Comparison of ENCODE assay signal across 8 cellular contexts in genomic region chr10:86521620-86522384, GRCh38. TPM values are rescaled to one million over a fixed set of nuclear protein-coding genes. Genes with fewer than 3 reads are reported as not detected.
A peak's percentile ranks its signal among the peaks of the same experiment; 100 is the strongest.
DNase-seq lines count a peak whose midpoint lies in the region; ATAC-seq and TF ChIP-seq lines count a peak whose summit lies in the region.

WAPL (minus strand) TSS chr10:86521792; CDS start chr10:86518069, 3,723 bp downstream.

- no peak within 1 kb of the TSS for H2BK20ac ChIP-seq in H9 (ENCODE audit: low read depth, low read length, poor library complexity, severe bottlenecking)

- H2AK5ac ChIP-seq in H9 (ENCODE audit: insufficient read length, low read length), result no peak within 1 kb of the TSS

- no peak within 1 kb of the TSS for H3K23ac ChIP-seq in H9 (ENCODE audit: insufficient read length, low read depth, low read length)

- no peaks in the 10 kb centered on the region for H3K27me3 ChIP-seq in H9 (ENCODE audit: insufficient read depth, low read length)

- H3T11ph ChIP-seq in H9 (ENCODE audit: low read length), result no peak within 1 kb of the TSS

- no peak within 1 kb of the TSS for H2AFZ ChIP-seq in H9 (ENCODE audit: low read length)

- no peak within 1 kb of the TSS for H2BK5ac ChIP-seq in H9 (ENCODE audit: insufficient read length, low read length)

- TF ChIP-seq CTCF in H9 (conservative IDR thresholded peaks at IDR 0.05), result peak; percentile 9; the same call in 1 of the 3 replicates
- no peak for TF ChIP-seq CTCF in fibroblast of the aortic adventitia (IDR thresholded peaks at IDR 0.05; ENCODE audit: insufficient read depth, low read length)
- no peak for TF ChIP-seq CTCF in nephron (IDR thresholded peaks at IDR 0.05; ENCODE audit: unreplicated experiment in 3 of 3)

- H4K5ac ChIP-seq in H9 (ENCODE audit: insufficient read length, low read depth, low read length), result no peak within 1 kb of the TSS

- no CpG with 5 or more reads among the region's 91 CpGs for WGBS in H9 (ENCODE audit: extremely low coverage, insufficient read length, low lambda C conversion rate)

- H3K56ac ChIP-seq in H9 (ENCODE audit: insufficient read length, low read depth, low read length), result no peak within 1 kb of the TSS

- H3K4me3 ChIP-seq in fibroblast of the aortic adventitia (ENCODE audit: low read depth, low read length), result peak within 1 kb of the TSS; percentile 89

- no peak within 1 kb of the TSS for H2BK12ac ChIP-seq in H9 (ENCODE audit: insufficient read length, low read depth, low read length)

- H3K79me1 ChIP-seq in H9 (ENCODE audit: insufficient read depth, low read depth, low read length, poor library complexity, severe bottlenecking), result no peaks in the 10 kb centered on the region

- peak within 1 kb of the TSS; percentile 91 for H3K4me2 ChIP-seq in H9 (ENCODE audit: insufficient read depth, insufficient read length, low read length)

- no peak within 1 kb of the TSS for H3K18ac ChIP-seq in H9 (ENCODE audit: insufficient read length, low read depth, low read length)

- H3K9me3 Mint-ChIP-seq in H9 (no peaks in the 10 kb centered on the region), nephron (no peaks in the 10 kb centered on the region)

- H3K36me3 Mint-ChIP-seq in H9 (ENCODE audit: insufficient read depth in 1 of 3, low read depth in 3 of 3) (peaks cover 16 to 23% (median 20%) of the 10 kb centered on the region in 3 experiments; a peak in 6 of 7 replicates), nephron (ENCODE audit: low read depth) (peaks cover 18% of the 10 kb centered on the region)

- H3K14ac ChIP-seq in H9 (ENCODE audit: insufficient read depth, low read length), result peak within 1 kb of the TSS; percentile 86

- peaks cover 22 to 39% of the 10 kb centered on the region in 2 experiments for H3K4me1 Mint-ChIP-seq in H9
- H3K4me1 Mint-ChIP-seq in nephron, result peaks cover 53% of the 10 kb centered on the region

- H3K4me3 Mint-ChIP-seq in H9 (peak within 1 kb of the TSS; percentile 98), nephron (peak within 1 kb of the TSS; percentile 89 to 99 (median 99))

- no peaks in the 10 kb centered on the region for H4K20me1 ChIP-seq in H9 (ENCODE audit: control insufficient read depth, insufficient read depth, insufficient read length)

- H3K4me1 ChIP-seq in ES-I3 (ENCODE audit: insufficient read depth, low read length), result peaks cover 13% of the 10 kb centered on the region; the same call in 1 of the 2 replicates
- peaks cover 2% of the 10 kb centered on the region; the same call in 1 of the 2 replicates for H3K4me1 ChIP-seq in H9 (ENCODE audit: insufficient read depth, low read length)

- ATAC-seq in stimulated activated naive CD8-positive, alpha-beta T cell treated with anti-CD3 and anti-CD28 coated beads, Interleukin-15, Interleukin-2, amounts not matched to agents 100 U/mL and 50 U/mL, for 24 hours, result peak; percentile 98

- DNase-seq in H9, result peak; percentile 94
- DNase-seq in M059J (ENCODE audit: low read depth), result peak; percentile 91
- DNase-seq in SHP77 treated with DMSO at 0.1 percent for 48 hours (lab: John Stamatoyannopoulos, UW), result peak; percentile 22
- DNase-seq in activated effector memory CD4-positive, alpha-beta T cell treated with anti-CD3 and anti-CD28 coated beads, Interleukin-2, amount 50 U/mL, for 16 hours, result peak; percentile 98
- DNase-seq in fibroblast of the aortic adventitia (ENCODE audit: low read depth), result peak; percentile 86
- DNase-seq in stimulated activated naive CD8-positive, alpha-beta T cell treated with anti-CD3 and anti-CD28 coated beads, Interleukin-15, Interleukin-2, amounts not matched to agents 100 U/mL and 50 U/mL, for 24 hours, result peak; percentile 96

- H3K9ac ChIP-seq in ES-I3 (ENCODE audit: low read depth, low read length), result peak within 1 kb of the TSS; percentile 73
- H3K9ac ChIP-seq in H9 (ENCODE audit: extremely low read depth, insufficient read length, low read length), result peak within 1 kb of the TSS; percentile 79

- peaks cover 7% of the 10 kb centered on the region for H3K23me2 ChIP-seq in H9 (ENCODE audit: insufficient read length, low read depth, low read length, poor library complexity, severe bottlenecking)

- peaks cover 18% of the 10 kb centered on the region for H3K79me2 ChIP-seq in H9 (ENCODE audit: insufficient read depth, low read length)

- no peak within 1 kb of the TSS for H3K4ac ChIP-seq in H9 (ENCODE audit: low read depth, low read length)

- H3K27ac Mint-ChIP-seq in H9, result peak within 1 kb of the TSS; percentile 95 to 99 (median 96)
- peak within 1 kb of the TSS; percentile 85 to 95 (median 95) for H3K27ac Mint-ChIP-seq in nephron

- H4K91ac ChIP-seq in H9 (ENCODE audit: insufficient read length, low read depth, low read length), result no peak within 1 kb of the TSS

- H2BK120ac ChIP-seq in H9 (ENCODE audit: low read depth, low read length, poor library complexity, severe bottlenecking), result no peak within 1 kb of the TSS

- H3K9me3 ChIP-seq in ES-I3 (ENCODE audit: control insufficient read depth, insufficient read depth, low read length) (no peaks in the 10 kb centered on the region), H9 (ENCODE audit: control insufficient read depth, low read depth, low read length) (no peaks in the 10 kb centered on the region)

- no peak within 1 kb of the TSS for H4K8ac ChIP-seq in H9 (replicated peaks; ENCODE audit: insufficient read length, low read depth, low read length)

- no peak within 1 kb of the TSS for H3K27ac ChIP-seq in H9 (ENCODE audit: insufficient read length, low read depth, low read length)

- no peaks in the 10 kb centered on the region for H3K27me3 Mint-ChIP-seq in H9 (ENCODE audit: low read depth)
- H3K27me3 Mint-ChIP-seq in nephron (ENCODE audit: low read depth), result no peaks in the 10 kb centered on the region

- H2BK15ac ChIP-seq in H9 (ENCODE audit: low read depth, low read length), result no peak within 1 kb of the TSS; the same call in 1 of the 2 replicates

- peaks cover 3% of the 10 kb centered on the region; the same call in 1 of the 2 replicates for H3K36me3 ChIP-seq in ES-I3 (ENCODE audit: insufficient read depth, low read length)

RNA-seq across cellular contexts. Expression of gene WAPL, which starts in this region (rescaled TPM):
- 57.3 and 61.4 TPM in 2 replicates for total RNA-seq in H9 (2021)
- total RNA-seq in M059J (2014; rRNA removed; shearing (Covaris generic)), result 22.4 and 32.2 TPM in 2 replicates
- total RNA-seq in fibroblast of the aortic adventitia (ENCODE audit: low replicate concordance), result 40.9 and 149 TPM in 2 replicates

Comparison
In these comparisons a context has a peak if more than half of its experiments do, and no peak if none do; other contexts are left out.
1. DNase-seq: peak in every context shown above with its lines; median percentile 98 in activated effector memory CD4-positive, alpha-beta T cell treated with anti-CD3 and anti-CD28 coated beads, Interleukin-2, amount 50 U/mL, for 16 hours; 96 in stimulated activated naive CD8-positive, alpha-beta T cell treated with anti-CD3 and anti-CD28 coated beads, Interleukin-15, Interleukin-2, amounts not matched to agents 100 U/mL and 50 U/mL, for 24 hours; 94 in H9; 91 in M059J; 86 in fibroblast of the aortic adventitia; 22 in SHP77 treated with DMSO at 0.1 percent for 48 hours.